In genomic region chr16:77789085-77789611, GRCh38 we compare ENCODE assay signal across 10 cellular contexts. TPM values are rescaled to one million over a fixed set of nuclear protein-coding genes. Genes with fewer than 3 reads are reported as not detected.
DNase-seq lines count a peak whose midpoint lies in the region; ATAC-seq and TF ChIP-seq lines count a peak whose summit lies in the region.
"Had no signal": no experiment of that assay in that cellular context is flagged by ENCODE, and none has a peak within 500 bp of the region (broad histone marks: within the 10 kb centered on the region; RNA-seq: fewer than 3 reads in every experiment).

No MANE protein-coding gene starts in this region.

- no peak overlapping the region for H3K27ac ChIP-seq in SJSA1
- no peak overlapping the region for H3K27ac ChIP-seq in sigmoid colon

- H3K27me3 ChIP-seq in SJSA1 (replicated peaks) (peaks cover 44% of the 10 kb centered on the region), sigmoid colon (peaks cover 13 to 74% (median 38%) of the 10 kb centered on the region in 3 donors)

- TF ChIP-seq EP300 in sigmoid colon (IDR thresholded peaks at IDR 0.05), result no peak

- TF ChIP-seq CTCF in sigmoid colon (IDR thresholded peaks at IDR 0.05), result no peak

- no peak for TF ChIP-seq POLR2A in sigmoid colon (IDR thresholded peaks at IDR 0.05)

- 3 to 7% methylated on average over 25 of the region's 25 CpGs for WGBS in sigmoid colon, 2 donors

- H3K4me1 ChIP-seq in SJSA1 (replicated peaks) (peaks cover 16% of the 10 kb centered on the region), sigmoid colon (peaks cover 0 to 17% (median 15%) of the 10 kb centered on the region in 4 donors)

- intact Hi-C loops in left cardiac atrium (cut with DNase I) (no loop called here), sigmoid colon (cut with DNase I) (no loop called here)

- ATAC-seq in left cardiac atrium, result peak; percentile 29 to 32
- ATAC-seq in HG02870 (IDR thresholded peaks at IDR 0.05; ENCODE audit: unreplicated experiment), result no peak
- ATAC-seq in GM19023 (IDR thresholded peaks at IDR 0.05; ENCODE audit: unreplicated experiment), result no peak

- H3K36me3 ChIP-seq in SJSA1 (no peaks in the 10 kb centered on the region), sigmoid colon (no peaks in the 10 kb centered on the region)

- DNase-seq in DMS153 treated with DMSO at 0.1 percent for 48 hours (lab: John Stamatoyannopoulos, UW; ENCODE audit: unreplicated experiment) (peak; percentile 31), DMS153 (lab: John Stamatoyannopoulos, UW) (no peak), SJSA1 (ENCODE audit: low read depth in 1 of 2, low spot score in 2 of 2) (no peak), left cardiac atrium (no peak), sigmoid colon (no peak), HPDE6-E6E7 (ENCODE audit: extremely low spot score) (no peak)
- DNase-seq: stimulated activated naive CD4-positive, alpha-beta T cell treated with Interleukin-2 at 50 U/mL for 16 hours had no signal

- H3K4me3 ChIP-seq in SJSA1, result peak overlapping the region; percentile 42
- peak overlapping the region; percentile 24 to 50 (median 45) for H3K4me3 ChIP-seq in sigmoid colon

- H3K9me3 ChIP-seq in SJSA1 (replicated peaks), result no peaks in the 10 kb centered on the region
- H3K9me3 ChIP-seq in sigmoid colon, result no peaks in the 10 kb centered on the region

RNA-seq across cellular contexts. Expression of gene VAT1L, which starts 0.8 kb away (rescaled TPM):
- 0.24 and 1.2 TPM in 2 replicates for total RNA-seq in SJSA1 (2014; rRNA removed; shearing (Covaris generic))
- total RNA-seq in left cardiac atrium (10 to 100 TPM in 1 of 2 donors, 1 to 10 TPM in 1; 7.7 to 14.3 TPM), sigmoid colon (1 to 10 TPM; 3.5 to 6.4 (median 5.1) TPM)
- 1 to 10 TPM in 2 of 3 donors, under 1 TPM in 1; 0.60 to 4.5 (median 1.2) TPM for polyA plus RNA-seq in sigmoid colon
- total RNA-seq: myocyte had no signal

Comparison
In these comparisons a context has a peak if more than half of its experiments do, and no peak if none do; other contexts are left out.
1. ATAC-seq: peak in left cardiac atrium (2 of 2); none in HG02870 (single experiment) and GM19023 (single experiment).